ENCODE assay signal across 9 cellular contexts in the genomic region with DNA sequence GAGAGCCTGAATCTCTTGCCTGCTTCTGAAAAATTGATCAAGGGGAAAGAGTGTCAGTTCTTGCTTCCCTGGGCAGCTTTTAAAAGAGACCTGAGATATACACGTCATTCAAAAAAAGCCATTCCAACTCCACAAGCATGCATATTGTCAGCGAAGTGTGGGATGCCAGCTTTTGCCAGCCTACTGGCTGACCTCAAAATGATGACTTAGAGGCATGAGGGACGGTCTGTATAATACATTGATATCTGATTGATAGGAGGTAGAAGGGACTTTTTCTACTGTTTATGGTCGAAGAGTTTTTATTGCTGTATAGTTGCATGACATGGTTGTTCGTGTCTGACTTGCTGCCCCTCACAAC.
DNase-seq lines count a peak whose midpoint lies in the region; ATAC-seq and TF ChIP-seq lines count a peak whose summit lies in the region.
"Had no signal": no experiment of that assay in that cellular context is flagged by ENCODE, and none has a peak within 500 bp of the region (broad histone marks: within the 10 kb centered on the region; RNA-seq: fewer than 3 reads in every experiment).

No MANE protein-coding gene starts in this region.

- H3K4me1 ChIP-seq in CD4-positive, alpha-beta memory T cell (ENCODE audit: insufficient read depth, low read length): peaks cover 29% of the 10 kb centered on the region
- peaks cover 7% of the 10 kb centered on the region for H3K4me1 ChIP-seq in IMR-90 (ENCODE audit: control insufficient read depth, insufficient read depth, low read length)
- peaks cover 18 to 26% of the 10 kb centered on the region in 2 experiments for H3K4me1 ChIP-seq in trophoblast cell (ENCODE audit: control insufficient read depth in 1 of 2, insufficient read depth in 2 of 2, low read length in 2 of 2)

- no peaks in the 10 kb centered on the region for H4K20me1 ChIP-seq in IMR-90 (ENCODE audit: insufficient read depth, low read length)

- H3K18ac ChIP-seq in IMR-90 (ENCODE audit: low read depth, low read length): no peak overlapping the region
- H3K18ac ChIP-seq in trophoblast cell (ENCODE audit: low read length): no peak overlapping the region

- H3K9me1 ChIP-seq in IMR-90 (ENCODE audit: insufficient read depth, low read length): peaks cover 15% of the 10 kb centered on the region

- H4K5ac ChIP-seq in IMR-90 (ENCODE audit: low read depth, low read length): peak overlapping the region; percentile 22; the same call in 1 of the 2 replicates

- no peak overlapping the region for H3K56ac ChIP-seq in IMR-90 (ENCODE audit: extremely low read depth, insufficient read depth, low read length)

- no peak for TF ChIP-seq CTCF in IMR-90 (conservative IDR thresholded peaks at IDR 0.05; ENCODE audit: low read depth, low read length)
- no peak for TF ChIP-seq CTCF in brain microvascular endothelial cell (IDR thresholded peaks at IDR 0.05; ENCODE audit: low read depth, low read length, missing control alignments)

- H4K12ac ChIP-seq in trophoblast cell (ENCODE audit: low read depth, low read length): no peak overlapping the region

- no peak overlapping the region for H2AK9ac ChIP-seq in IMR-90 (replicated peaks; ENCODE audit: low read depth, low read length, poor library complexity)

- H2AFZ ChIP-seq in IMR-90 (replicated peaks; ENCODE audit: low read length, poor library complexity) (no peak overlapping the region), trophoblast cell (ENCODE audit: insufficient read depth, low read length, poor library complexity) (no peak overlapping the region)

- H3K4ac ChIP-seq in IMR-90 (ENCODE audit: low read depth, low read length) (peak overlapping the region; percentile 92; the same call in 1 of the 2 replicates), trophoblast cell (ENCODE audit: low read depth, low read length) (no peak overlapping the region)

- H3K79me1 ChIP-seq in IMR-90 (ENCODE audit: low read depth in 1 of 2, low read length in 2 of 2) (peaks cover 53 to 92% of the 10 kb centered on the region in 2 experiments), trophoblast cell (ENCODE audit: low read length) (peaks cover 21% of the 10 kb centered on the region)

- TF ChIP-seq POLR2A in IMR-90 (IDR thresholded peaks at IDR 0.05; ENCODE audit: low read depth, low read length): no peak

- CTCF ChIA-PET in CD4-positive, alpha-beta memory T cell (lab: Charles Lee; ENCODE audit: partially characterized antibody): interaction anchor here (0.7 to 8.5 kb wide), 39 partner anchors 10 to 438 kb away, joined by 3 to 149 read pairs (median 8); partner anchors contain the start of gene MICAL2
- CTCF ChIA-PET in IMR-90 (lab: Yijun Ruan, JAX): interaction anchor here (0.6 to 2.2 kb wide), 4 partner anchors 12 to 150 kb away, joined by 3 to 14 read pairs (median 6); no protein-coding TSS in a partner anchor

- H3K4me2 ChIP-seq in IMR-90 (ENCODE audit: low read depth, low read length) (no peak overlapping the region), trophoblast cell (ENCODE audit: low read length) (no peak overlapping the region)

- no peaks in the 10 kb centered on the region for H3K27me3 ChIP-seq in CD4-positive, alpha-beta memory T cell (ENCODE audit: insufficient read depth, low read length)
- H3K27me3 ChIP-seq in IMR-90 (ENCODE audit: control insufficient read depth, insufficient read depth, low read length) (no peaks in the 10 kb centered on the region), brain microvascular endothelial cell (replicated peaks) (no peaks in the 10 kb centered on the region), trophoblast cell (ENCODE audit: insufficient read depth, low read length) (no peaks in the 10 kb centered on the region)

- H4K8ac ChIP-seq in IMR-90 (ENCODE audit: low read depth in 2 of 2, low read length in 2 of 2) (peak overlapping the region in 1 of 2 experiments; percentile 63; a peak in 2 of 4 replicates), trophoblast cell (ENCODE audit: low read depth, low read length) (no peak overlapping the region)

- peaks cover 8% of the 10 kb centered on the region for H3K36me3 ChIP-seq in CD4-positive, alpha-beta memory T cell (ENCODE audit: insufficient read depth, low read length)
- H3K36me3 ChIP-seq in IMR-90 (ENCODE audit: control insufficient read depth, insufficient read depth, low read length) (peaks cover 35% of the 10 kb centered on the region), brain microvascular endothelial cell (replicated peaks) (peaks cover 86% of the 10 kb centered on the region), trophoblast cell (ENCODE audit: control insufficient read depth in 1 of 2, insufficient read depth in 2 of 2, low read length in 2 of 2) (peaks cover 6% of the 10 kb centered on the region in 2 experiments)

- peak overlapping the region in 3 of 8 donors; percentile 70 to 86 (median 84) for H3K4me3 Mint-ChIP-seq in CD4-positive, alpha-beta memory T cell

- in situ Hi-C loops in IMR-90 (cut with MboI; ENCODE audit: low sequenced_read_pairs) (loop anchor here (5.0 to 10.0 kb wide), 2 partner anchors 122 to 189 kb away; partner anchors contain the start of gene MICAL2), brain microvascular endothelial cell (cut with HindIII; ENCODE audit: low pct_ligation_motif_present, low sequenced_read_pairs) (no loop called here)

- intact Hi-C loops in CD4-positive, alpha-beta memory T cell (cut with micrococcal nuclease): loop anchor here (1.0 kb wide), 7 partner anchors 12 to 189 kb away; partner anchors contain the start of gene MICAL2
- intact Hi-C loops in IMR-90 (cut with micrococcal nuclease): loop anchor here (1.0 to 10.0 kb wide), 5 partner anchors 46 to 189 kb away; no protein-coding TSS in a partner anchor
- intact Hi-C loops in posterior vena cava (cut with DNase I): loop anchor here (5.0 to 10.0 kb wide), 3 partner anchors 48 to 189 kb away; no protein-coding TSS in a partner anchor

- no TSS peak for BruUV-seq in IMR-90 (replicated peaks; lab: Mats Ljungman, UMichigan)

- H3K36me3 Mint-ChIP-seq in CD4-positive, alpha-beta memory T cell: peaks cover 11 to 33% of the 10 kb centered on the region in 2 donors

- WGBS in IMR-90 (ENCODE audit: extremely low coverage in 2 of 2, insufficient read length in 1 of 2), 2 experiments: no CpG with 5 or more reads among the region's 5 CpGs
- no CpG with 5 or more reads among the region's 5 CpGs for WGBS in trophoblast cell (ENCODE audit: extremely low coverage, insufficient coverage, insufficient read length)

- H3K27me3 Mint-ChIP-seq in CD4-positive, alpha-beta memory T cell: no peaks in the 10 kb centered on the region

- peaks cover 2% of the 10 kb centered on the region for H3K79me2 ChIP-seq in trophoblast cell (ENCODE audit: control insufficient read depth, insufficient read depth, low read length, poor library complexity)

- peak overlapping the region; percentile 85 for H2BK12ac ChIP-seq in trophoblast cell (ENCODE audit: low read length)

- dilution Hi-C loops in IMR-90 (cut with HindIII; ENCODE audit: low sequenced_read_pairs, unreplicated experiment): no loop called here

- H2BK5ac ChIP-seq in IMR-90 (ENCODE audit: low read depth, low read length, poor library complexity, severe bottlenecking) (peak overlapping the region; percentile 76), trophoblast cell (ENCODE audit: low read depth, low read length, poor library complexity) (peak overlapping the region; percentile 45)

- H2AK5ac ChIP-seq in IMR-90 (ENCODE audit: low read depth, low read length): peak overlapping the region; percentile 14; the same call in 1 of the 2 replicates
- no peak overlapping the region for H2AK5ac ChIP-seq in trophoblast cell (ENCODE audit: low read length)

- H3K23ac ChIP-seq in IMR-90 (ENCODE audit: low read depth, low read length) (no peak overlapping the region), trophoblast cell (ENCODE audit: low read length) (no peak overlapping the region)

- DNase-seq in CD4-positive, alpha-beta memory T cell: no peak
- DNase-seq in IMR-90: no peak
- DNase-seq in brain microvascular endothelial cell: no peak
- DNase-seq in trophoblast cell: no peak
- DNase-seq in COLO668 (lab: John Stamatoyannopoulos, UW; ENCODE audit: unreplicated experiment): no peak
- DNase-seq in germinal center (ENCODE audit: low spot score): no peak
- DNase-seq in DMS79 (lab: John Stamatoyannopoulos, UW): no peak
- DNase-seq in posterior vena cava (ENCODE audit: low spot score): no peak
- DNase-seq: occipital lobe had no signal

- H3K4me3 ChIP-seq in CD4-positive, alpha-beta memory T cell (ENCODE audit: low read length in 2 of 2): no peak overlapping the region
- H3K4me3 ChIP-seq in IMR-90 (ENCODE audit: insufficient read depth, low read depth, low read length) (no peak overlapping the region), brain microvascular endothelial cell (ENCODE audit: low read depth, low read length) (no peak overlapping the region), trophoblast cell (ENCODE audit: low read depth, low read length) (no peak overlapping the region)

- H3K9me3 ChIP-seq in CD4-positive, alpha-beta memory T cell (ENCODE audit: control insufficient read depth in 1 of 2, low read length in 2 of 2): no peaks in the 10 kb centered on the region
- no peaks in the 10 kb centered on the region for H3K9me3 ChIP-seq in IMR-90 (ENCODE audit: control insufficient read depth, insufficient read depth, low read length)
- no peaks in the 10 kb centered on the region for H3K9me3 ChIP-seq in trophoblast cell (ENCODE audit: insufficient read depth, low read depth, low read length)

- H3K4me1 Mint-ChIP-seq in CD4-positive, alpha-beta memory T cell: peaks cover 15 to 30% (median 23%) of the 10 kb centered on the region in 4 donors

- H4K91ac ChIP-seq in IMR-90 (ENCODE audit: insufficient read depth, low read depth, low read length) (0 out of 2 replicates have a peak overlapping the region, but pooled peaks have one; percentile 20), trophoblast cell (ENCODE audit: low read depth, low read length) (no peak overlapping the region)

- H3K9ac ChIP-seq in IMR-90 (ENCODE audit: low read depth, low read length) (no peak overlapping the region), trophoblast cell (ENCODE audit: low read length) (no peak overlapping the region)

- H2BK20ac ChIP-seq in IMR-90 (ENCODE audit: low read depth, low read length): peak overlapping the region; percentile 8; the same call in 1 of the 2 replicates

- H2BK15ac ChIP-seq in IMR-90 (ENCODE audit: low read depth, low read length): no peak overlapping the region; the same call in 2 of the 3 replicates

- no peak for ATAC-seq in IMR-90 (ENCODE audit: low read depth)

- TF ChIP-seq RAD21 in IMR-90 (IDR thresholded peaks at IDR 0.05; ENCODE audit: low read length): no peak

- no peak overlapping the region for H3K27ac ChIP-seq in CD4-positive, alpha-beta memory T cell (ENCODE audit: low read depth, low read length)
- H3K27ac ChIP-seq in IMR-90 (ENCODE audit: insufficient read depth, low read length) (no peak overlapping the region), brain microvascular endothelial cell (peak overlapping the region; percentile 41), trophoblast cell (ENCODE audit: low read depth, low read length) (peak overlapping the region; percentile 56)

- H3K14ac ChIP-seq in IMR-90 (replicated peaks; ENCODE audit: low read depth, low read length) (0 out of 2 replicates have a peak overlapping the region, but pooled peaks have one; percentile 15), trophoblast cell (ENCODE audit: low read length) (no peak overlapping the region)

- H2BK120ac ChIP-seq in IMR-90 (ENCODE audit: low read depth, low read length) (peak overlapping the region; percentile 86; the same call in 1 of the 2 replicates), trophoblast cell (ENCODE audit: insufficient read depth, low read length, poor library complexity) (peak overlapping the region; percentile 30)

- POLR2A ChIA-PET in CD4-positive, alpha-beta memory T cell (lab: Charles Lee; ENCODE audit: partially characterized antibody): interaction anchor here (0.8 to 3.0 kb wide), 14 partner anchors 10 to 180 kb away, joined by 3 to 54 read pairs (median 4); partner anchors contain the start of gene MICAL2
- POLR2A ChIA-PET in IMR-90 (lab: Charles Lee; ENCODE audit: unreplicated experiment): no interaction called here

- H3K9me3 Mint-ChIP-seq in CD4-positive, alpha-beta memory T cell: no peaks in the 10 kb centered on the region

- H3K27ac Mint-ChIP-seq in CD4-positive, alpha-beta memory T cell: peak overlapping the region; percentile 76 to 96 (median 93)

Comparison
In these comparisons a context has a peak if more than half of its experiments do, and no peak if none do; other contexts are left out.
1. H3K27ac ChIP-seq: peak in brain microvascular endothelial cell (single experiment) and trophoblast cell (single experiment); none in CD4-positive, alpha-beta memory T cell (single experiment) and IMR-90 (single experiment).